In the genomic region with DNA sequence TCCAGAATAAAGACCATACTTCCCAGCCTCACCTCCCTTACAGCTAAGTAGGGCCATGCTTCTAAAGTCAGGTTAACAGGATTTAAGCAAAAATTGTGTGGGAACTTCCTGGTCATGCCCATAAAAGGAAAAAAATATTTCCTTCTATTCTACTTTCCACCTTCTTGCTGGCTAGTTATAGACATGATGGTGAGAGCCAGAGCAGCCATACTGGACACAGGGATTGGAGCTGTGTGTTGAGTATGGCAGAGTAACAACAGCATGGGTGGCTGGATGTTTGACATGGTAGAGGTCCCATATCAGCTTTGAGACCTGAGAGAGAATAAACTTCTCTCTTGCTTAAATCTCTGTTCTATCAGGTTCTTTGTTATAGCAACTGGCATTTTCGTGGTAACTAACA, we compare ENCODE assay signal across 13 cellular contexts.
"Had no signal": no experiment of that assay in that cellular context is flagged by ENCODE, and none has a peak within 500 bp of the region (broad histone marks: within the 10 kb centered on the region; RNA-seq: fewer than 3 reads in every experiment).

No MANE protein-coding gene starts in this region.

- H3K27ac Mint-ChIP-seq: activated CD4-positive, alpha-beta T cell treated with anti-CD3 and anti-CD28 coated beads, Interleukin-2, amount 10 ng/mL, durations not matched to agents 7 days and 5 days; activated naive CD4-positive, alpha-beta T cell treated with anti-CD3 and anti-CD28 coated beads for 36 hours had no signal

- FAIRE-seq: colon, pancreas had no signal

- H3K27ac ChIP-seq: cardiac muscle cell, heart right ventricle, pancreas, testis had no signal

- H3K36me3 ChIP-seq: cardiac muscle cell, heart right ventricle, pancreas had no signal

- H3K4me1 ChIP-seq: pancreas, testis had no signal

- H3K4me3 Mint-ChIP-seq: activated CD4-positive, alpha-beta T cell treated with anti-CD3 and anti-CD28 coated beads, Interleukin-2, amount 10 ng/mL, durations not matched to agents 7 days and 5 days; activated naive CD4-positive, alpha-beta T cell treated with anti-CD3 and anti-CD28 coated beads for 36 hours; stimulated activated naive CD8-positive, alpha-beta T cell treated with anti-CD3 and anti-CD28 coated beads, Interleukin-15, amount 100 ng/mL, for 72 hours had no signal

- H3K9me3 ChIP-seq: pancreas, testis had no signal

- H3K9me3 Mint-ChIP-seq: activated CD4-positive, alpha-beta T cell treated with anti-CD3 and anti-CD28 coated beads, Interleukin-2, amount 10 ng/mL, durations not matched to agents 7 days and 5 days; activated naive CD4-positive, alpha-beta T cell treated with anti-CD3 and anti-CD28 coated beads for 36 hours; stimulated activated naive CD8-positive, alpha-beta T cell treated with anti-CD3 and anti-CD28 coated beads, Interleukin-15, amount 100 ng/mL, for 72 hours had no signal

- H3K4me1 Mint-ChIP-seq: activated CD4-positive, alpha-beta T cell treated with anti-CD3 and anti-CD28 coated beads, Interleukin-2, amount 10 ng/mL, durations not matched to agents 7 days and 5 days; stimulated activated naive CD8-positive, alpha-beta T cell treated with anti-CD3 and anti-CD28 coated beads, Interleukin-15, amount 100 ng/mL, for 72 hours had no signal

- H3K4me3 ChIP-seq: cardiac muscle cell, heart right ventricle, pancreas, testis had no signal

- DNase-seq: activated CD4-positive, CD25-positive, alpha-beta regulatory T cell; activated CD8-positive, alpha-beta memory T cell treated with anti-CD3 and anti-CD28 coated beads for 24 hours; activated naive CD4-positive, alpha-beta T cell treated with anti-CD3 and anti-CD28 coated beads for 36 hours; islet precursor cell; left ventricle myocardium superior; pancreas; stimulated activated CD4-positive, alpha-beta T cell treated with anti-CD3 and anti-CD28 coated beads, Interleukin-4, amount 100 ng/mL, for 1 hour; stimulated activated naive CD8-positive, alpha-beta T cell treated with anti-CD3 and anti-CD28 coated beads, Interleukin-15, amount 100 ng/mL, for 72 hours; testis had no signal

- H3K27me3 ChIP-seq: cardiac muscle cell, heart right ventricle, pancreas, testis had no signal
